Comparison of ENCODE assay signal across 8 cellular contexts in the genomic region with DNA sequence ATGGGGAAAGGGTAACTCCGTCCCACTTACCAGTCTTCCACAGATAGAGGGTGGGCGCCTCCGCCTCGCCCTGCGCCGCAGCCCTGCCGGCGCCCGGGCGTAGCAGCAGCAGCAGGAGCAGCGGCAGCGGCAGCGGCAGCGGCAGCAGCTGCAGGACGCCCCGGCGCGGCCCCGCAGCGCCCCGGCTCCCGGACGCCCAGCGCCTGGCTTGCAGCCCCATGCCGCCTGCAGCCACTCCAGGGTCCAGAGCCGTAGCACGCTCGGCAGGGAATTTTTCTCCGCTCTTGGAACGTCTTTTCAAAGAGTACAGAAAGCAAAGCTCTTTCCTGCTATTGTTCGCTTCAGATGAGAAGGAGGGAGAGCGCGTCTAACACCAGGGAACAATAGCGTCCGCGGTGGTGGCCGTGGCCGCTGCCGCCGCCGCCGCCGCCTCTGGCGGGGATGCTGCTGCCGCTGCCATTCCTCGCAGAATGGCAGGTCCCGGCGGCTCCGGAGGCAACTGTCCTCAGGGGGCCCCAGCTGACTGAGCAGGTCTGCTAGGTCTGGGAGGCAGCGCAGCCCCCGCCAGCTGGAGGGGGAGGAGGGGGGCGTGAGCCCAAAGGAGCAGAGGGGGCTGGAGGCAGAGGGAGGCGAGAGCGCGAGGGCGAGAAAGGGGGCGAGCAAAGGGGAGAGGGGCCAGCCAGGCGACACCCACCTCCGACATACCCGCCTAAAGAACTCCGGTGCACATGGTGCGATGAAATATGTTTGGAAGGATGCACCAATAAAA. TPM values are rescaled to one million over a fixed set of nuclear protein-coding genes. Genes with fewer than 3 reads are reported as not detected.
DNase-seq lines count a peak whose midpoint lies in the region; ATAC-seq and TF ChIP-seq lines count a peak whose summit lies in the region.

A gene with protein sequence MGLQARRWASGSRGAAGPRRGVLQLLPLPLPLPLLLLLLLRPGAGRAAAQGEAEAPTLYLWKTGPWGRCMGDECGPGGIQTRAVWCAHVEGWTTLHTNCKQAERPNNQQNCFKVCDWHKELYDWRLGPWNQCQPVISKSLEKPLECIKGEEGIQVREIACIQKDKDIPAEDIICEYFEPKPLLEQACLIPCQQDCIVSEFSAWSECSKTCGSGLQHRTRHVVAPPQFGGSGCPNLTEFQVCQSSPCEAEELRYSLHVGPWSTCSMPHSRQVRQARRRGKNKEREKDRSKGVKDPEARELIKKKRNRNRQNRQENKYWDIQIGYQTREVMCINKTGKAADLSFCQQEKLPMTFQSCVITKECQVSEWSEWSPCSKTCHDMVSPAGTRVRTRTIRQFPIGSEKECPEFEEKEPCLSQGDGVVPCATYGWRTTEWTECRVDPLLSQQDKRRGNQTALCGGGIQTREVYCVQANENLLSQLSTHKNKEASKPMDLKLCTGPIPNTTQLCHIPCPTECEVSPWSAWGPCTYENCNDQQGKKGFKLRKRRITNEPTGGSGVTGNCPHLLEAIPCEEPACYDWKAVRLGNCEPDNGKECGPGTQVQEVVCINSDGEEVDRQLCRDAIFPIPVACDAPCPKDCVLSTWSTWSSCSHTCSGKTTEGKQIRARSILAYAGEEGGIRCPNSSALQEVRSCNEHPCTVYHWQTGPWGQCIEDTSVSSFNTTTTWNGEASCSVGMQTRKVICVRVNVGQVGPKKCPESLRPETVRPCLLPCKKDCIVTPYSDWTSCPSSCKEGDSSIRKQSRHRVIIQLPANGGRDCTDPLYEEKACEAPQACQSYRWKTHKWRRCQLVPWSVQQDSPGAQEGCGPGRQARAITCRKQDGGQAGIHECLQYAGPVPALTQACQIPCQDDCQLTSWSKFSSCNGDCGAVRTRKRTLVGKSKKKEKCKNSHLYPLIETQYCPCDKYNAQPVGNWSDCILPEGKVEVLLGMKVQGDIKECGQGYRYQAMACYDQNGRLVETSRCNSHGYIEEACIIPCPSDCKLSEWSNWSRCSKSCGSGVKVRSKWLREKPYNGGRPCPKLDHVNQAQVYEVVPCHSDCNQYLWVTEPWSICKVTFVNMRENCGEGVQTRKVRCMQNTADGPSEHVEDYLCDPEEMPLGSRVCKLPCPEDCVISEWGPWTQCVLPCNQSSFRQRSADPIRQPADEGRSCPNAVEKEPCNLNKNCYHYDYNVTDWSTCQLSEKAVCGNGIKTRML (N-terminal part only) (minus strand): TSS at position 472 of the 769 bp plus-strand sequence. CDS start 252 bp downstream, at position 220.

- CTCF ChIA-PET in activated CD4-positive, alpha-beta memory T cell treated with anti-CD3 and anti-CD28 coated beads for 36 hours (lab: Charles Lee): no interaction called here
- CTCF ChIA-PET in activated CD4-positive, alpha-beta memory T cell treated with anti-CD3 and anti-CD28 coated beads, Interleukin-2, amount 10 ng/mL, durations not matched to agents 7 days and 5 days (lab: Charles Lee): no interaction called here

- H3K36me3 ChIP-seq in breast epithelium: no peaks in the 10 kb centered on the region

- TF ChIP-seq CTCF in breast epithelium (IDR thresholded peaks at IDR 0.05): peak in 1 of 3 donors; percentile 17

- H3K9me3 Mint-ChIP-seq in activated CD4-positive, alpha-beta memory T cell treated with anti-CD3 and anti-CD28 coated beads for 36 hours: no peaks in the 10 kb centered on the region
- H3K9me3 Mint-ChIP-seq in activated CD4-positive, alpha-beta memory T cell treated with anti-CD3 and anti-CD28 coated beads, Interleukin-2, amount 10 ng/mL, durations not matched to agents 7 days and 5 days: no peaks in the 10 kb centered on the region

- peak within 1 kb of the TSS; percentile 48 to 65 (median 55) for H3K4me3 ChIP-seq in breast epithelium
- peak within 1 kb of the TSS; percentile 62 for H3K4me3 ChIP-seq in skeletal muscle cell (ENCODE audit: low read depth, low read length)

- ATAC-seq in HG03280 (IDR thresholded peaks at IDR 0.05; ENCODE audit: unreplicated experiment): peak; percentile 60

- peaks cover 0 to 3% of the 10 kb centered on the region in 2 donors for H3K4me1 ChIP-seq in breast epithelium

- DNase-seq in activated CD4-positive, alpha-beta memory T cell treated with anti-CD3 and anti-CD28 coated beads for 36 hours: peak; percentile 11
- DNase-seq in activated CD4-positive, alpha-beta memory T cell treated with anti-CD3 and anti-CD28 coated beads, Interleukin-2, amount 10 ng/mL, durations not matched to agents 7 days and 5 days: no peak
- DNase-seq in NCI-H774 (lab: John Stamatoyannopoulos, UW): peak; percentile 60
- DNase-seq in breast epithelium (ENCODE audit: low spot score in 2 of 2): peak in 1 of 2 donors; percentile 50
- peak; percentile 75 for DNase-seq in iPS-NIHi11 (ENCODE audit: low spot score)
- DNase-seq in skeletal muscle cell (ENCODE audit: low read depth): no peak
- DNase-seq in GOT3 (lab: John Stamatoyannopoulos, UW): no peak

- H3K9me3 ChIP-seq in breast epithelium: no peaks in the 10 kb centered on the region

- H3K4me1 Mint-ChIP-seq in activated CD4-positive, alpha-beta memory T cell treated with anti-CD3 and anti-CD28 coated beads for 36 hours (ENCODE audit: low read depth): peaks cover 12% of the 10 kb centered on the region
- H3K4me1 Mint-ChIP-seq in activated CD4-positive, alpha-beta memory T cell treated with anti-CD3 and anti-CD28 coated beads, Interleukin-2, amount 10 ng/mL, durations not matched to agents 7 days and 5 days: peaks cover 9% of the 10 kb centered on the region

- POLR2A ChIA-PET in activated CD4-positive, alpha-beta memory T cell treated with anti-CD3 and anti-CD28 coated beads for 36 hours (lab: Charles Lee): no interaction called here
- POLR2A ChIA-PET in activated CD4-positive, alpha-beta memory T cell treated with anti-CD3 and anti-CD28 coated beads, Interleukin-2, amount 10 ng/mL, durations not matched to agents 7 days and 5 days (lab: Charles Lee): no interaction called here

- H3K27ac ChIP-seq in breast epithelium: peak within 1 kb of the TSS; percentile 45 to 49

- no peak within 1 kb of the TSS for H3K27ac Mint-ChIP-seq in activated CD4-positive, alpha-beta memory T cell treated with anti-CD3 and anti-CD28 coated beads for 36 hours
- no peak within 1 kb of the TSS for H3K27ac Mint-ChIP-seq in activated CD4-positive, alpha-beta memory T cell treated with anti-CD3 and anti-CD28 coated beads, Interleukin-2, amount 10 ng/mL, durations not matched to agents 7 days and 5 days

- H3K4me3 Mint-ChIP-seq in activated CD4-positive, alpha-beta memory T cell treated with anti-CD3 and anti-CD28 coated beads for 36 hours: peak within 1 kb of the TSS; percentile 44
- no peak within 1 kb of the TSS for H3K4me3 Mint-ChIP-seq in activated CD4-positive, alpha-beta memory T cell treated with anti-CD3 and anti-CD28 coated beads, Interleukin-2, amount 10 ng/mL, durations not matched to agents 7 days and 5 days

- peaks cover 37% of the 10 kb centered on the region for H3K27me3 Mint-ChIP-seq in activated CD4-positive, alpha-beta memory T cell treated with anti-CD3 and anti-CD28 coated beads for 36 hours
- H3K27me3 Mint-ChIP-seq in activated CD4-positive, alpha-beta memory T cell treated with anti-CD3 and anti-CD28 coated beads, Interleukin-2, amount 10 ng/mL, durations not matched to agents 7 days and 5 days: peaks cover 31% of the 10 kb centered on the region

- peaks cover 0 to 13% of the 10 kb centered on the region in 2 donors for H3K27me3 ChIP-seq in breast epithelium

- intact Hi-C loops in activated CD4-positive, alpha-beta memory T cell treated with anti-CD3 and anti-CD28 coated beads for 36 hours (cut with micrococcal nuclease): loop anchor here (10.0 kb wide), 1 partner anchor 653 kb away; no protein-coding TSS in a partner anchor
- intact Hi-C loops in breast epithelium (cut with DNase I; ENCODE audit: low total_unique reads): no loop called here

- H3K36me3 Mint-ChIP-seq in activated CD4-positive, alpha-beta memory T cell treated with anti-CD3 and anti-CD28 coated beads for 36 hours: no peaks in the 10 kb centered on the region
- H3K36me3 Mint-ChIP-seq in activated CD4-positive, alpha-beta memory T cell treated with anti-CD3 and anti-CD28 coated beads, Interleukin-2, amount 10 ng/mL, durations not matched to agents 7 days and 5 days (ENCODE audit: low read depth): no peaks in the 10 kb centered on the region

- TF ChIP-seq POLR2A in breast epithelium (IDR thresholded peaks at IDR 0.05): no peak

RNA-seq across cellular contexts. Expression of the gene that starts here (rescaled TPM):
- total RNA-seq in activated CD4-positive, alpha-beta memory T cell treated with anti-CD3 and anti-CD28 coated beads for 36 hours: not detected
- total RNA-seq in activated CD4-positive, alpha-beta memory T cell treated with anti-CD3 and anti-CD28 coated beads, Interleukin-2, amount 10 ng/mL, durations not matched to agents 7 days and 5 days: not detected
- total RNA-seq in breast epithelium: 1 to 10 TPM; 4.0 to 6.9 (median 4.4) TPM

Comparison
In these comparisons a context has a peak if more than half of its experiments do, and no peak if none do; other contexts are left out.
1. RNA of the gene that starts here (total RNA-seq): 4.0 to 6.9 TPM in breast epithelium; not detected in activated CD4-positive, alpha-beta memory T cell treated with anti-CD3 and anti-CD28 coated beads for 36 hours and not detected in activated CD4-positive, alpha-beta memory T cell treated with anti-CD3 and anti-CD28 coated beads, Interleukin-2, amount 10 ng/mL, durations not matched to agents 7 days and 5 days; every median in the first group is over 4 times any median in the second.
2. Peak in DNase-seq in activated CD4-positive, alpha-beta memory T cell treated with anti-CD3 and anti-CD28 coated beads for 36 hours; RNA of the gene not detected or under 1 TPM.
3. DNase-seq: peak in NCI-H774 (single experiment) and iPS-NIHi11 (single experiment); none in activated CD4-positive, alpha-beta memory T cell treated with anti-CD3 and anti-CD28 coated beads, Interleukin-2, amount 10 ng/mL, durations not matched to agents 7 days and 5 days (single experiment), skeletal muscle cell (single experiment) and GOT3 (single experiment).